In genomic region chr2:204265701-204266310, GRCh38 we compare ENCODE assay signal across 1 cellular context.
TF ChIP-seq lines count a peak whose summit lies in the region.

No MANE protein-coding gene starts in this region.

TF ChIP-seq in GM23338, 12 proteins besides CTCF, POLR2A, EP300 and RAD21 (continued from another document):
- TF ChIP-seq, protein P1, sequence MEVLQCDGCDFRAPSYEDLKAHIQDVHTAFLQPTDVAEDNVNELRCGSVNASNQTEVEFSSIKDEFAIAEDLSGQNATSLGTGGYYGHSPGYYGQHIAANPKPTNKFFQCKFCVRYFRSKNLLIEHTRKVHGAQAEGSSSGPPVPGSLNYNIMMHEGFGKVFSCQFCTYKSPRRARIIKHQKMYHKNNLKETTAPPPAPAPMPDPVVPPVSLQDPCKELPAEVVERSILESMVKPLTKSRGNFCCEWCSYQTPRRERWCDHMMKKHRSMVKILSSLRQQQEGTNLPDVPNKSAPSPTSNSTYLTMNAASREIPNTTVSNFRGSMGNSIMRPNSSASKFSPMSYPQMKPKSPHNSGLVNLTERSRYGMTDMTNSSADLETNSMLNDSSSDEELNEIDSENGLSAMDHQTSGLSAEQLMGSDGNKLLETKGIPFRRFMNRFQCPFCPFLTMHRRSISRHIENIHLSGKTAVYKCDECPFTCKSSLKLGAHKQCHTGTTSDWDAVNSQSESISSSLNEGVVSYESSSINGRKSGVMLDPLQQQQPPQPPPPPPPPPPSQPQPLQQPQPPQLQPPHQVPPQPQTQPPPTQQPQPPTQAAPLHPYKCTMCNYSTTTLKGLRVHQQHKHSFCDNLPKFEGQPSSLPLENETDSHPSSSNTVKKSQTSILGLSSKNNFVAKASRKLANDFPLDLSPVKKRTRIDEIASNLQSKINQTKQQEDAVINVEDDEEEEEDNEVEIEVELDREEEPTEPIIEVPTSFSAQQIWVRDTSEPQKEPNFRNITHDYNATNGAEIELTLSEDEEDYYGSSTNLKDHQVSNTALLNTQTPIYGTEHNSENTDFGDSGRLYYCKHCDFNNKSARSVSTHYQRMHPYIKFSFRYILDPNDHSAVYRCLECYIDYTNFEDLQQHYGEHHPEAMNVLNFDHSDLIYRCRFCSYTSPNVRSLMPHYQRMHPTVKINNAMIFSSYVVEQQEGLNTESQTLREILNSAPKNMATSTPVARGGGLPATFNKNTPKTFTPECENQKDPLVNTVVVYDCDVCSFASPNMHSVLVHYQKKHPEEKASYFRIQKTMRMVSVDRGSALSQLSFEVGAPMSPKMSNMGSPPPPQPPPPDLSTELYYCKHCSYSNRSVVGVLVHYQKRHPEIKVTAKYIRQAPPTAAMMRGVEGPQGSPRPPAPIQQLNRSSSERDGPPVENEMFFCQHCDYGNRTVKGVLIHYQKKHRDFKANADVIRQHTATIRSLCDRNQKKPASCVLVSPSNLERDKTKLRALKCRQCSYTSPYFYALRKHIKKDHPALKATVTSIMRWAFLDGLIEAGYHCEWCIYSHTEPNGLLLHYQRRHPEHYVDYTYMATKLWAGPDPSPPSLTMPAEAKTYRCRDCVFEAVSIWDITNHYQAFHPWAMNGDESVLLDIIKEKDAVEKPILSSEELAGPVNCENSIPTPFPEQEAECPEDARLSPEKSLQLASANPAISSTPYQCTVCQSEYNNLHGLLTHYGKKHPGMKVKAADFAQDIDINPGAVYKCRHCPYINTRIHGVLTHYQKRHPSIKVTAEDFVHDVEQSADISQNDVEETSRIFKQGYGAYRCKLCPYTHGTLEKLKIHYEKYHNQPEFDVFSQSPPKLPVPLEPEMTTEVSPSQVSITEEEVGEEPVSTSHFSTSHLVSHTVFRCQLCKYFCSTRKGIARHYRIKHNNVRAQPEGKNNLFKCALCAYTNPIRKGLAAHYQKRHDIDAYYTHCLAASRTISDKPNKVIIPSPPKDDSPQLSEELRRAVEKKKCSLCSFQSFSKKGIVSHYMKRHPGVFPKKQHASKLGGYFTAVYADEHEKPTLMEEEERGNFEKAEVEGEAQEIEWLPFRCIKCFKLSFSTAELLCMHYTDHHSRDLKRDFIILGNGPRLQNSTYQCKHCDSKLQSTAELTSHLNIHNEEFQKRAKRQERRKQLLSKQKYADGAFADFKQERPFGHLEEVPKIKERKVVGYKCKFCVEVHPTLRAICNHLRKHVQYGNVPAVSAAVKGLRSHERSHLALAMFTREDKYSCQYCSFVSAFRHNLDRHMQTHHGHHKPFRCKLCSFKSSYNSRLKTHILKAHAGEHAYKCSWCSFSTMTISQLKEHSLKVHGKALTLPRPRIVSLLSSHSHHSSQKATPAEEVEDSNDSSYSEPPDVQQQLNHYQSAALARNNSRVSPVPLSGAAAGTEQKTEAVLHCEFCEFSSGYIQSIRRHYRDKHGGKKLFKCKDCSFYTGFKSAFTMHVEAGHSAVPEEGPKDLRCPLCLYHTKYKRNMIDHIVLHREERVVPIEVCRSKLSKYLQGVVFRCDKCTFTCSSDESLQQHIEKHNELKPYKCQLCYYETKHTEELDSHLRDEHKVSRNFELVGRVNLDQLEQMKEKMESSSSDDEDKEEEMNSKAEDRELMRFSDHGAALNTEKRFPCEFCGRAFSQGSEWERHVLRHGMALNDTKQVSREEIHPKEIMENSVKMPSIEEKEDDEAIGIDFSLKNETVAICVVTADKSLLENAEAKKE (CRISPR knock-in tag; IDR thresholded peaks at IDR 0.05) = no peak
- TF ChIP-seq, protein P2, sequence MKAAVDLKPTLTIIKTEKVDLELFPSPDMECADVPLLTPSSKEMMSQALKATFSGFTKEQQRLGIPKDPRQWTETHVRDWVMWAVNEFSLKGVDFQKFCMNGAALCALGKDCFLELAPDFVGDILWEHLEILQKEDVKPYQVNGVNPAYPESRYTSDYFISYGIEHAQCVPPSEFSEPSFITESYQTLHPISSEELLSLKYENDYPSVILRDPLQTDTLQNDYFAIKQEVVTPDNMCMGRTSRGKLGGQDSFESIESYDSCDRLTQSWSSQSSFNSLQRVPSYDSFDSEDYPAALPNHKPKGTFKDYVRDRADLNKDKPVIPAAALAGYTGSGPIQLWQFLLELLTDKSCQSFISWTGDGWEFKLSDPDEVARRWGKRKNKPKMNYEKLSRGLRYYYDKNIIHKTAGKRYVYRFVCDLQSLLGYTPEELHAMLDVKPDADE (IDR thresholded peaks at IDR 0.05) = no peak
- TF ChIP-seq ZNF114 (CRISPR knock-in tag; IDR thresholded peaks at IDR 0.05) (no peak), EZH2 (IDR thresholded peaks at IDR 0.05; ENCODE audit: low read depth, unreplicated experiment) (no peak), NANOG (IDR thresholded peaks at IDR 0.05; ENCODE audit: borderline replicate concordance) (no peak), CREB1 (CRISPR knock-in tag; IDR thresholded peaks at IDR 0.05; ENCODE audit: low read depth) (no peak), POLR2AphosphoS5 (IDR thresholded peaks at IDR 0.05; ENCODE audit: low read depth) (no peak), JUNB (IDR thresholded peaks at IDR 0.05; ENCODE audit: unreplicated experiment) (no peak), STAT1 (IDR thresholded peaks at IDR 0.05; ENCODE audit: unreplicated experiment) (no peak), ZNF331 (CRISPR knock-in tag; IDR thresholded peaks at IDR 0.05; ENCODE audit: low read depth) (no peak)
- TF ChIP-seq, protein P3, sequence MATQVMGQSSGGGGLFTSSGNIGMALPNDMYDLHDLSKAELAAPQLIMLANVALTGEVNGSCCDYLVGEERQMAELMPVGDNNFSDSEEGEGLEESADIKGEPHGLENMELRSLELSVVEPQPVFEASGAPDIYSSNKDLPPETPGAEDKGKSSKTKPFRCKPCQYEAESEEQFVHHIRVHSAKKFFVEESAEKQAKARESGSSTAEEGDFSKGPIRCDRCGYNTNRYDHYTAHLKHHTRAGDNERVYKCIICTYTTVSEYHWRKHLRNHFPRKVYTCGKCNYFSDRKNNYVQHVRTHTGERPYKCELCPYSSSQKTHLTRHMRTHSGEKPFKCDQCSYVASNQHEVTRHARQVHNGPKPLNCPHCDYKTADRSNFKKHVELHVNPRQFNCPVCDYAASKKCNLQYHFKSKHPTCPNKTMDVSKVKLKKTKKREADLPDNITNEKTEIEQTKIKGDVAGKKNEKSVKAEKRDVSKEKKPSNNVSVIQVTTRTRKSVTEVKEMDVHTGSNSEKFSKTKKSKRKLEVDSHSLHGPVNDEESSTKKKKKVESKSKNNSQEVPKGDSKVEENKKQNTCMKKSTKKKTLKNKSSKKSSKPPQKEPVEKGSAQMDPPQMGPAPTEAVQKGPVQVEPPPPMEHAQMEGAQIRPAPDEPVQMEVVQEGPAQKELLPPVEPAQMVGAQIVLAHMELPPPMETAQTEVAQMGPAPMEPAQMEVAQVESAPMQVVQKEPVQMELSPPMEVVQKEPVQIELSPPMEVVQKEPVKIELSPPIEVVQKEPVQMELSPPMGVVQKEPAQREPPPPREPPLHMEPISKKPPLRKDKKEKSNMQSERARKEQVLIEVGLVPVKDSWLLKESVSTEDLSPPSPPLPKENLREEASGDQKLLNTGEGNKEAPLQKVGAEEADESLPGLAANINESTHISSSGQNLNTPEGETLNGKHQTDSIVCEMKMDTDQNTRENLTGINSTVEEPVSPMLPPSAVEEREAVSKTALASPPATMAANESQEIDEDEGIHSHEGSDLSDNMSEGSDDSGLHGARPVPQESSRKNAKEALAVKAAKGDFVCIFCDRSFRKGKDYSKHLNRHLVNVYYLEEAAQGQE (IDR thresholded peaks at IDR 0.05; ENCODE audit: unreplicated experiment) = no peak
